16 cellular contexts compared by ENCODE assay signal in genomic region chr11:119052163-119052814, GRCh38. TPM values are rescaled to one million over a fixed set of nuclear protein-coding genes. Genes with fewer than 3 reads are reported as not detected.
A peak's percentile ranks its signal among the peaks of the same experiment; 100 is the strongest.
DNase-seq lines count a peak whose midpoint lies in the region; ATAC-seq, FAIRE-seq and TF ChIP-seq lines count a peak whose summit lies in the region.
"Had no signal": no experiment of that assay in that cellular context is flagged by ENCODE, and none has a peak within 500 bp of the region (broad histone marks: within the 10 kb centered on the region; RNA-seq: fewer than 3 reads in every experiment).

No MANE protein-coding gene starts in this region.

- H3K4me1 Mint-ChIP-seq in CD4-positive, CD25-positive, alpha-beta regulatory T cell = peaks cover 6 to 48% (median 21%) of the 10 kb centered on the region in 4 donors

- POLR2A ChIA-PET in RWPE1 (lab: Yijun Ruan, JAX; ENCODE audit: low non-redundant PET) = no interaction called here

- H3K27ac Mint-ChIP-seq in CD4-positive, CD25-positive, alpha-beta regulatory T cell = peak overlapping the region; percentile 37 to 80 (median 78)

- CTCF ChIA-PET in RWPE1 (lab: Yijun Ruan, JAX) = no interaction called here

- H3K36me3 Mint-ChIP-seq in CD4-positive, CD25-positive, alpha-beta regulatory T cell = peaks cover 48% of the 10 kb centered on the region

- TF ChIP-seq CTCF in GM12865 (IDR thresholded peaks at IDR 0.05; ENCODE audit: insufficient read depth, low read depth, low read length, missing control alignments) (no peak), RWPE1 (conservative IDR thresholded peaks at IDR 0.05; ENCODE audit: low read depth) (no peak), kidney (IDR thresholded peaks at IDR 0.05; ENCODE audit: borderline replicate concordance, extremely low read depth, insufficient read depth) (no peak)

- FAIRE-seq in kidney (lab: Jason Lieb, UNC) = no peak
- FAIRE-seq: G401.6, H1 had no signal

- no peak overlapping the region for H3K4me3 ChIP-seq in CD4-positive, CD25-positive, alpha-beta regulatory T cell (ENCODE audit: low read depth, low read length)
- H3K4me3 ChIP-seq in GM12865 (ENCODE audit: low read depth, low read length) (peak overlapping the region; percentile 41), kidney (ENCODE audit: low read length in 2 of 2) (no peak overlapping the region)
- H3K4me3 ChIP-seq: colonic mucosa, suprapubic skin had no signal

- no peaks in the 10 kb centered on the region for H3K9me3 Mint-ChIP-seq in CD4-positive, CD25-positive, alpha-beta regulatory T cell

- no peaks in the 10 kb centered on the region for H3K9me3 ChIP-seq in CD4-positive, CD25-positive, alpha-beta regulatory T cell (ENCODE audit: control insufficient read depth in 2 of 2, low read length in 2 of 2)
- no peaks in the 10 kb centered on the region for H3K9me3 ChIP-seq in kidney (ENCODE audit: control insufficient read depth in 1 of 2, low read length in 2 of 2)
- H3K9me3 ChIP-seq: colonic mucosa, suprapubic skin had no signal

- DNase-seq in CD4-positive, CD25-positive, alpha-beta regulatory T cell = no peak
- DNase-seq in GM12865 (ENCODE audit: low read depth) = no peak
- no peak for DNase-seq in RWPE1 (ENCODE audit: low spot score)
- peak; percentile 46 for DNase-seq in kidney
- DNase-seq in MV-4-11 (lab: John Stamatoyannopoulos, UW) = no peak
- DNase-seq in DMS 273 treated with DMSO at 0.1 percent for 48 hours (lab: John Stamatoyannopoulos, UW) = no peak
- no peak for DNase-seq in activated gamma-delta T cell (lab: John Stamatoyannopoulos, UW)
- DNase-seq: activated CD4-positive, alpha-beta T cell treated with anti-CD3 and anti-CD28 coated beads for 1 hour; anterior cingulate cortex; colonic mucosa; NCI-H1105 treated with DMSO at 0.1 percent for 48 hours; NCI-H69 had no signal

- peaks cover 24% of the 10 kb centered on the region for H3K4me1 ChIP-seq in CD4-positive, CD25-positive, alpha-beta regulatory T cell (ENCODE audit: control insufficient read depth, insufficient read depth, low read length, poor library complexity, severe bottlenecking)
- H3K4me1 ChIP-seq in kidney (ENCODE audit: control insufficient read depth in 1 of 2, insufficient read depth in 1 of 2, low read depth in 1 of 2, low read length in 2 of 2) = peaks cover 5 to 9% of the 10 kb centered on the region in 2 donors
- H3K4me1 ChIP-seq: colonic mucosa had no signal

- no peak overlapping the region for H3K9ac ChIP-seq in kidney (ENCODE audit: low read length in 2 of 2)

- H3K27me3 Mint-ChIP-seq in CD4-positive, CD25-positive, alpha-beta regulatory T cell = no peaks in the 10 kb centered on the region

- peak overlapping the region in 2 of 4 donors; percentile 61 to 68 for H3K4me3 Mint-ChIP-seq in CD4-positive, CD25-positive, alpha-beta regulatory T cell

- H3K36me3 ChIP-seq in CD4-positive, CD25-positive, alpha-beta regulatory T cell (ENCODE audit: control insufficient read depth, insufficient read depth, low read length) = peaks cover 70% of the 10 kb centered on the region
- H3K36me3 ChIP-seq in kidney (ENCODE audit: control insufficient read depth in 1 of 2, insufficient read depth in 2 of 2, low read length in 2 of 2) = peaks cover 59 to 61% of the 10 kb centered on the region in 2 donors

- H3K27ac ChIP-seq in CD4-positive, CD25-positive, alpha-beta regulatory T cell (ENCODE audit: insufficient read depth, low read length, poor library complexity, severe bottlenecking) = peak overlapping the region; percentile 68
- 0 out of 2 replicates have a peak overlapping the region, but pooled peaks have one; percentile 2 for H3K27ac ChIP-seq in RWPE1
- H3K27ac ChIP-seq in kidney (ENCODE audit: low read depth in 2 of 2, low read length in 2 of 2) = no peak overlapping the region
- H3K27ac ChIP-seq: colonic mucosa, suprapubic skin had no signal

- H3K27me3 ChIP-seq in CD4-positive, CD25-positive, alpha-beta regulatory T cell (ENCODE audit: control insufficient read depth, insufficient read depth, low read length) = no peaks in the 10 kb centered on the region
- H3K27me3 ChIP-seq: colonic mucosa, suprapubic skin had no signal

- no peak for ATAC-seq in CD4-positive, CD25-positive, alpha-beta regulatory T cell (ENCODE audit: low read depth in 2 of 2)
- ATAC-seq: sciatic nerve had no signal

- intact Hi-C loops in kidney (cut with DNase I) = no loop called here

RNA-seq across cellular contexts. Expression of gene HYOU1, which starts 4.7 kb away (rescaled TPM):
- total RNA-seq in CD4-positive, CD25-positive, alpha-beta regulatory T cell = 108 TPM
- polyA plus RNA-seq in CD4-positive, CD25-positive, alpha-beta regulatory T cell = 10 to 100 TPM; 13.4 to 15.0 (median 14.6) TPM
- 187 TPM for total RNA-seq in kidney
- polyA plus RNA-seq in kidney (ENCODE audit: insufficient read depth, low read depth, low replicate concordance) = 69.0 TPM

RNA-seq across cellular contexts. Expression of gene VPS11, which starts 15.3 kb away (rescaled TPM):
- 78.8 TPM for total RNA-seq in CD4-positive, CD25-positive, alpha-beta regulatory T cell
- 10 to 100 TPM; 53.2 to 59.2 (median 56.9) TPM for polyA plus RNA-seq in CD4-positive, CD25-positive, alpha-beta regulatory T cell
- 40.8 TPM for total RNA-seq in kidney
- 40.0 TPM for polyA plus RNA-seq in kidney (ENCODE audit: insufficient read depth, low read depth, low replicate concordance)

RNA-seq across cellular contexts. Expression of gene SLC37A4, which starts 21.6 kb away (rescaled TPM):
- 6.8 TPM for total RNA-seq in CD4-positive, CD25-positive, alpha-beta regulatory T cell
- 10 to 100 TPM in 3 of 4 donors, 1 to 10 TPM in 1; 6.9 to 14.7 (median 10.8) TPM for polyA plus RNA-seq in CD4-positive, CD25-positive, alpha-beta regulatory T cell
- total RNA-seq in kidney = 49.5 TPM
- polyA plus RNA-seq in kidney (ENCODE audit: insufficient read depth, low read depth, low replicate concordance) = 115 TPM

RNA-seq across cellular contexts. Expression of gene HMBS, which starts 32.4 kb away (rescaled TPM):
- total RNA-seq in CD4-positive, CD25-positive, alpha-beta regulatory T cell = 5.9 TPM
- 10 to 100 TPM; 11.2 to 15.5 (median 13.6) TPM for polyA plus RNA-seq in CD4-positive, CD25-positive, alpha-beta regulatory T cell
- 16.7 TPM for total RNA-seq in kidney
- 32.3 TPM for polyA plus RNA-seq in kidney (ENCODE audit: insufficient read depth, low read depth, low replicate concordance)

RNA-seq across cellular contexts. Expression of gene TRAPPC4, which starts 33.7 kb away (rescaled TPM):
- 82.9 TPM for total RNA-seq in CD4-positive, CD25-positive, alpha-beta regulatory T cell
- polyA plus RNA-seq in CD4-positive, CD25-positive, alpha-beta regulatory T cell = 100 to 1,000 TPM; 135 to 179 (median 151) TPM
- 82.6 TPM for total RNA-seq in kidney
- polyA plus RNA-seq in kidney (ENCODE audit: insufficient read depth, low read depth, low replicate concordance) = 136 TPM

Comparison
In these comparisons a context has a peak if more than half of its experiments do, and no peak if none do; other contexts are left out.
1. H3K27ac ChIP-seq: peak in CD4-positive, CD25-positive, alpha-beta regulatory T cell (single experiment) and RWPE1 (single experiment); none in kidney (0 of 2).